ENCODE assay signal across 8 cellular contexts in the genomic region with DNA sequence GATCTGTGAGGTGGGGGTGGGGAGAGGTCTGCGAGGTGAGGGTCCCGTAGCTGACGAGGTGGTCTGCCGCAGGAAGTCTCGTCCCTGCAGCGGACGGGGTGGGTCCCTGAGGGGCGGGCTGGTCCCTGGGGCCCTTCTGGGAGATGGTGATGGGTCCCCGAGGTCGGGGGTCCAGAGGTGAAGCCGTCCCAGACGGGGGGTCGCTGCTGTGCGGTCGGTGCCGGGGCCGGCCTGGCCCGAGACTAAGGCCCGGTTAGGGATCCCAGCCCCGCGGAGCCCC. TPM values are rescaled to one million over a fixed set of nuclear protein-coding genes. Genes with fewer than 3 reads are reported as not detected.
DNase-seq lines count a peak whose midpoint lies in the region; ATAC-seq, FAIRE-seq and TF ChIP-seq lines count a peak whose summit lies in the region.

No MANE protein-coding gene starts in this region.

- peak overlapping the region; percentile 88 for H3K4me3 Mint-ChIP-seq in stimulated activated naive CD8-positive, alpha-beta T cell treated with anti-CD3 and anti-CD28 coated beads, Interleukin-15, Interleukin-2, amounts not matched to agents 100 ng/mL and 50 ng/mL, for 24 hours
- H3K4me3 Mint-ChIP-seq in activated naive CD8-positive, alpha-beta T cell treated with anti-CD3 and anti-CD28 coated beads, Interleukin-2, amount 50 U/mL, for 24 hours: peak overlapping the region; percentile 83
- peak overlapping the region; percentile 89 for H3K4me3 Mint-ChIP-seq in type B pancreatic cell

- H3K27me3 Mint-ChIP-seq in stimulated activated naive CD8-positive, alpha-beta T cell treated with anti-CD3 and anti-CD28 coated beads, Interleukin-15, Interleukin-2, amounts not matched to agents 100 ng/mL and 50 ng/mL, for 24 hours: no peaks in the 10 kb centered on the region
- H3K27me3 Mint-ChIP-seq in activated naive CD8-positive, alpha-beta T cell treated with anti-CD3 and anti-CD28 coated beads, Interleukin-2, amount 50 U/mL, for 24 hours: peaks cover 2% of the 10 kb centered on the region
- H3K27me3 Mint-ChIP-seq in type B pancreatic cell: no peaks in the 10 kb centered on the region

- no peaks in the 10 kb centered on the region for H3K36me3 ChIP-seq in liver (ENCODE audit: control insufficient read depth in 4 of 4, insufficient read depth in 3 of 4, low read depth in 1 of 4, low read length in 3 of 4)

- DNase-seq in stimulated activated naive CD8-positive, alpha-beta T cell treated with anti-CD3 and anti-CD28 coated beads, Interleukin-15, Interleukin-2, amounts not matched to agents 100 U/mL and 50 U/mL, for 24 hours: no peak
- DNase-seq in activated naive CD8-positive, alpha-beta T cell treated with anti-CD3 and anti-CD28 coated beads, Interleukin-2, amount 50 U/mL, for 24 hours: no peak
- DNase-seq in type B pancreatic cell (ENCODE audit: extremely low spot score, unreplicated experiment) (no peak), SKM-1 treated with dmso at 0.1 percent for 144 hours (lab: John Stamatoyannopoulos, UW; ENCODE audit: unreplicated experiment) (no peak), urothelium cell line (ENCODE audit: low spot score) (no peak)

- H3K9me3 ChIP-seq in liver (ENCODE audit: control insufficient read depth in 4 of 4, low read length in 3 of 4): no peaks in the 10 kb centered on the region

- TF ChIP-seq CTCF in liver (IDR thresholded peaks at IDR 0.05; ENCODE audit: low read depth, low read length, missing input control) (no peak), type B pancreatic cell (conservative IDR thresholded peaks at IDR 0.05) (no peak)

- peak overlapping the region; percentile 67 to 84 for H3K27ac ChIP-seq in liver (ENCODE audit: low read depth in 1 of 2, low read length in 2 of 2)

- peaks cover 4 to 48% (median 29%) of the 10 kb centered on the region in 4 donors for H3K4me1 ChIP-seq in liver (ENCODE audit: control insufficient read depth in 4 of 4, insufficient read depth in 4 of 4, low read length in 3 of 4)

- H3K4me1 Mint-ChIP-seq in stimulated activated naive CD8-positive, alpha-beta T cell treated with anti-CD3 and anti-CD28 coated beads, Interleukin-15, Interleukin-2, amounts not matched to agents 100 ng/mL and 50 ng/mL, for 24 hours (ENCODE audit: low read depth): peaks cover 51% of the 10 kb centered on the region
- H3K4me1 Mint-ChIP-seq in activated naive CD8-positive, alpha-beta T cell treated with anti-CD3 and anti-CD28 coated beads, Interleukin-2, amount 50 U/mL, for 24 hours: peaks cover 44% of the 10 kb centered on the region
- H3K4me1 Mint-ChIP-seq in type B pancreatic cell (ENCODE audit: unreplicated experiment): peaks cover 37% of the 10 kb centered on the region

- no peaks in the 10 kb centered on the region for H3K27me3 ChIP-seq in liver (ENCODE audit: control insufficient read depth in 4 of 4, insufficient read depth in 4 of 4, low read length in 3 of 4)

- no peak for FAIRE-seq in urothelium cell line (lab: Jason Lieb, UNC)

- no peak for ATAC-seq in stimulated activated naive CD8-positive, alpha-beta T cell treated with anti-CD3 and anti-CD28 coated beads, Interleukin-15, Interleukin-2, amounts not matched to agents 100 U/mL and 50 U/mL, for 24 hours
- ATAC-seq in activated naive CD8-positive, alpha-beta T cell treated with anti-CD3 and anti-CD28 coated beads, Interleukin-2, amount 50 U/mL, for 24 hours: no peak
- no peak for ATAC-seq in HG02981 (IDR thresholded peaks at IDR 0.05; ENCODE audit: unreplicated experiment)

- peak overlapping the region; percentile 71 to 90 for H3K9ac ChIP-seq in liver (ENCODE audit: low read depth in 1 of 2, low read length in 2 of 2)

- H3K36me3 Mint-ChIP-seq in stimulated activated naive CD8-positive, alpha-beta T cell treated with anti-CD3 and anti-CD28 coated beads, Interleukin-15, Interleukin-2, amounts not matched to agents 100 ng/mL and 50 ng/mL, for 24 hours (ENCODE audit: low read depth): no peaks in the 10 kb centered on the region
- H3K36me3 Mint-ChIP-seq in activated naive CD8-positive, alpha-beta T cell treated with anti-CD3 and anti-CD28 coated beads, Interleukin-2, amount 50 U/mL, for 24 hours (ENCODE audit: low read depth): no peaks in the 10 kb centered on the region
- peaks cover 4% of the 10 kb centered on the region for H3K36me3 Mint-ChIP-seq in type B pancreatic cell

- peak overlapping the region; percentile 86 for H3K27ac Mint-ChIP-seq in stimulated activated naive CD8-positive, alpha-beta T cell treated with anti-CD3 and anti-CD28 coated beads, Interleukin-15, Interleukin-2, amounts not matched to agents 100 ng/mL and 50 ng/mL, for 24 hours
- H3K27ac Mint-ChIP-seq in activated naive CD8-positive, alpha-beta T cell treated with anti-CD3 and anti-CD28 coated beads, Interleukin-2, amount 50 U/mL, for 24 hours: peak overlapping the region; percentile 75
- H3K27ac Mint-ChIP-seq in type B pancreatic cell: peak overlapping the region; percentile 86

- TF ChIP-seq RAD21 in liver (IDR thresholded peaks at IDR 0.05): no peak

- 2% methylated on average over 21 of the region's 21 CpGs for WGBS in liver

- H3K4me3 ChIP-seq in liver (ENCODE audit: low read depth in 1 of 3, low read length in 3 of 3): peak overlapping the region; percentile 72 to 90 (median 73)

- no peaks in the 10 kb centered on the region for H3K9me3 Mint-ChIP-seq in stimulated activated naive CD8-positive, alpha-beta T cell treated with anti-CD3 and anti-CD28 coated beads, Interleukin-15, Interleukin-2, amounts not matched to agents 100 ng/mL and 50 ng/mL, for 24 hours
- H3K9me3 Mint-ChIP-seq in activated naive CD8-positive, alpha-beta T cell treated with anti-CD3 and anti-CD28 coated beads, Interleukin-2, amount 50 U/mL, for 24 hours: no peaks in the 10 kb centered on the region
- no peaks in the 10 kb centered on the region for H3K9me3 Mint-ChIP-seq in type B pancreatic cell

TF ChIP-seq in liver, 16 proteins besides CTCF, POLR2A, EP300 and RAD21:
- TF ChIP-seq REST (IDR thresholded peaks at IDR 0.05) (no peak), MAX (IDR thresholded peaks at IDR 0.05) (no peak), RXRA (IDR thresholded peaks at IDR 0.05) (no peak)

RNA-seq across cellular contexts. Expression of gene PXN, which starts 0.4 kb away (rescaled TPM):
- total RNA-seq in liver (10 to 100 TPM in 1 of 2 donors, 1 to 10 TPM in 1; 6.0 to 13.1 TPM), type B pancreatic cell (ENCODE audit: low replicate concordance) (60.7 and 127 TPM in 2 replicates)
- polyA plus RNA-seq in liver: 10 to 100 TPM; 12.0 to 12.6 TPM

RNA-seq across cellular contexts. Expression of gene RNU4-2, which starts 26.6 kb away (rescaled TPM):
- total RNA-seq in liver: under 1 TPM; under 0.01 TPM
- polyA plus RNA-seq in liver: 10 to 100 TPM in 1 of 2 donors, not detected in 1; 82.7 TPM
- 6,693 and 9,065 TPM in 2 replicates for total RNA-seq in type B pancreatic cell (ENCODE audit: low replicate concordance)

RNA-seq across cellular contexts. Expression of gene RNU4-1, which starts 27.9 kb away (rescaled TPM):
- total RNA-seq in liver (under 1 TPM; under 0.01 TPM), type B pancreatic cell (ENCODE audit: low replicate concordance) (4,376 and 7,253 TPM in 2 replicates)
- polyA plus RNA-seq in liver: 10 to 100 TPM in 1 of 2 donors, not detected in 1; 26.0 TPM

RNA-seq across cellular contexts. Expression of gene SIRT4, which starts 37.0 kb away (rescaled TPM):
- total RNA-seq in liver: 1 to 10 TPM; 1.6 to 2.3 TPM
- polyA plus RNA-seq in liver: 1 to 10 TPM; 1.6 to 4.2 TPM
- 2.0 and 2.7 TPM in 2 replicates for total RNA-seq in type B pancreatic cell (ENCODE audit: low replicate concordance)

Comparison
In these comparisons a context has a peak if more than half of its experiments do, and no peak if none do; other contexts are left out.
1. RNA of gene RNU4-2, which starts 26.6 kb away (total RNA-seq): 6,693 to 9,065 TPM in type B pancreatic cell; under 0.01 TPM in liver; every median in the first group is over 1,000 times any median in the second.
2. RNA of gene RNU4-1, which starts 27.9 kb away (total RNA-seq): 4,376 to 7,253 TPM in type B pancreatic cell; under 0.01 TPM in liver; every median in the first group is over 1,000 times any median in the second.
3. Peak in every context shown above with its lines, with median percentiles within 50 percentile points of each other: H3K27ac Mint-ChIP-seq and H3K4me3 Mint-ChIP-seq.